Comparison of ENCODE assay signal across 2 cellular contexts in the genomic region with DNA sequence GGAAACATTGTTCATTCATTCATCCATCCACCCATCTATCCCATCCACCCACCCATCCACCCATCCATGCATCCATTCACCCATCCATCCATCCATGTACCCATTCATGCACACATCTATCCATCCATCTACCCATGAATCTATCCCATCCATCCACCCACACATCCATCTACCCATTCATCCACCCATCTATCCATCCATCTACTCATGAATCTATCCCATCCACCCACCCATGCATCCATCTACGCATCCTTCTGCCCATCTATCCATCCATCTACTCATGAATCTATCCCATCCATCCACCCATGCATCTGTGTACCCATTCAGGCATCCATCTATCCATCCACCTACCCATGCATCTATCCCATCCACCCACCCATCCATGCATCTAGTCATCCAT.
TF ChIP-seq lines count a peak whose summit lies in the region.

No MANE protein-coding gene starts in this region.

TF ChIP-seq in HEK293, 187 proteins besides CTCF, POLR2A, EP300 and RAD21:
- TF ChIP-seq ZNF830 (tag by site-specific recombination; IDR thresholded peaks at IDR 0.05; ENCODE audit: low read depth) (no peak), ZNF157 (tag by site-specific recombination; IDR thresholded peaks at IDR 0.05) (no peak), ZNF248 (tag by site-specific recombination; IDR thresholded peaks at IDR 0.05) (0 out of 2 replicates have a peak, but pooled peaks have one; percentile 30), ZNF239 (tag by site-specific recombination; IDR thresholded peaks at IDR 0.05) (0 out of 2 replicates have a peak, but pooled peaks have one; percentile 18), ZNF311 (tag by site-specific recombination; IDR thresholded peaks at IDR 0.05; ENCODE audit: borderline replicate concordance) (peak; percentile 50; the same call in 1 of the 2 replicates), ZNF133 (tag by site-specific recombination; IDR thresholded peaks at IDR 0.05) (peak; percentile 25; the same call in 1 of the 2 replicates), ZBTB20 (tag by site-specific recombination; IDR thresholded peaks at IDR 0.05) (no peak), ZBTB17 (tag by site-specific recombination; IDR thresholded peaks at IDR 0.05) (peak; percentile 100), ZNF366 (tag by site-specific recombination; conservative IDR thresholded peaks at IDR 0.05) (peak; percentile 96), ZNF558 (tag by site-specific recombination; IDR thresholded peaks at IDR 0.05) (no peak), ZNF768 (tag by site-specific recombination; IDR thresholded peaks at IDR 0.05) (no peak), ZBTB48 (tag by site-specific recombination; IDR thresholded peaks at IDR 0.05) (0 out of 2 replicates have a peak, but pooled peaks have one; percentile 15), ZNF169 (tag by site-specific recombination; IDR thresholded peaks at IDR 0.05) (no peak), ZFHX2 (tag by site-specific recombination; conservative IDR thresholded peaks at IDR 0.05) (peak; percentile 63), ZNF677 (tag by site-specific recombination; IDR thresholded peaks at IDR 0.05) (no peak), EGR2 (tag by site-specific recombination; IDR thresholded peaks at IDR 0.05; ENCODE audit: low read depth) (peak; percentile 71)
- TF ChIP-seq, protein P1, sequence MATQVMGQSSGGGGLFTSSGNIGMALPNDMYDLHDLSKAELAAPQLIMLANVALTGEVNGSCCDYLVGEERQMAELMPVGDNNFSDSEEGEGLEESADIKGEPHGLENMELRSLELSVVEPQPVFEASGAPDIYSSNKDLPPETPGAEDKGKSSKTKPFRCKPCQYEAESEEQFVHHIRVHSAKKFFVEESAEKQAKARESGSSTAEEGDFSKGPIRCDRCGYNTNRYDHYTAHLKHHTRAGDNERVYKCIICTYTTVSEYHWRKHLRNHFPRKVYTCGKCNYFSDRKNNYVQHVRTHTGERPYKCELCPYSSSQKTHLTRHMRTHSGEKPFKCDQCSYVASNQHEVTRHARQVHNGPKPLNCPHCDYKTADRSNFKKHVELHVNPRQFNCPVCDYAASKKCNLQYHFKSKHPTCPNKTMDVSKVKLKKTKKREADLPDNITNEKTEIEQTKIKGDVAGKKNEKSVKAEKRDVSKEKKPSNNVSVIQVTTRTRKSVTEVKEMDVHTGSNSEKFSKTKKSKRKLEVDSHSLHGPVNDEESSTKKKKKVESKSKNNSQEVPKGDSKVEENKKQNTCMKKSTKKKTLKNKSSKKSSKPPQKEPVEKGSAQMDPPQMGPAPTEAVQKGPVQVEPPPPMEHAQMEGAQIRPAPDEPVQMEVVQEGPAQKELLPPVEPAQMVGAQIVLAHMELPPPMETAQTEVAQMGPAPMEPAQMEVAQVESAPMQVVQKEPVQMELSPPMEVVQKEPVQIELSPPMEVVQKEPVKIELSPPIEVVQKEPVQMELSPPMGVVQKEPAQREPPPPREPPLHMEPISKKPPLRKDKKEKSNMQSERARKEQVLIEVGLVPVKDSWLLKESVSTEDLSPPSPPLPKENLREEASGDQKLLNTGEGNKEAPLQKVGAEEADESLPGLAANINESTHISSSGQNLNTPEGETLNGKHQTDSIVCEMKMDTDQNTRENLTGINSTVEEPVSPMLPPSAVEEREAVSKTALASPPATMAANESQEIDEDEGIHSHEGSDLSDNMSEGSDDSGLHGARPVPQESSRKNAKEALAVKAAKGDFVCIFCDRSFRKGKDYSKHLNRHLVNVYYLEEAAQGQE (tag by site-specific recombination; IDR thresholded peaks at IDR 0.05), result 0 out of 2 replicates have a peak, but pooled peaks have one; percentile 1
- TF ChIP-seq, protein P2, sequence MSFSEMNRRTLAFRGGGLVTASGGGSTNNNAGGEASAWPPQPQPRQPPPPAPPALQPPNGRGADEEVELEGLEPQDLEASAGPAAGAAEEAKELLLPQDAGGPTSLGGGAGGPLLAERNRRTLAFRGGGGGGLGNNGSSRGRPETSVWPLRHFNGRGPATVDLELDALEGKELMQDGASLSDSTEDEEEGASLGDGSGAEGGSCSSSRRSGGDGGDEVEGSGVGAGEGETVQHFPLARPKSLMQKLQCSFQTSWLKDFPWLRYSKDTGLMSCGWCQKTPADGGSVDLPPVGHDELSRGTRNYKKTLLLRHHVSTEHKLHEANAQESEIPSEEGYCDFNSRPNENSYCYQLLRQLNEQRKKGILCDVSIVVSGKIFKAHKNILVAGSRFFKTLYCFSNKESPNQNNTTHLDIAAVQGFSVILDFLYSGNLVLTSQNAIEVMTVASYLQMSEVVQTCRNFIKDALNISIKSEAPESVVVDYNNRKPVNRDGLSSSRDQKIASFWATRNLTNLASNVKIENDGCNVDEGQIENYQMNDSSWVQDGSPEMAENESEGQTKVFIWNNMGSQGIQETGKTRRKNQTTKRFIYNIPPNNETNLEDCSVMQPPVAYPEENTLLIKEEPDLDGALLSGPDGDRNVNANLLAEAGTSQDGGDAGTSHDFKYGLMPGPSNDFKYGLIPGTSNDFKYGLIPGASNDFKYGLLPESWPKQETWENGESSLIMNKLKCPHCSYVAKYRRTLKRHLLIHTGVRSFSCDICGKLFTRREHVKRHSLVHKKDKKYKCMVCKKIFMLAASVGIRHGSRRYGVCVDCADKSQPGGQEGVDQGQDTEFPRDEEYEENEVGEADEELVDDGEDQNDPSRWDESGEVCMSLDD (tag by site-specific recombination; IDR thresholded peaks at IDR 0.05), result no peak
TF ChIP-seq in HEK293: peak in this region for 10.

TF ChIP-seq in K562, 482 proteins besides CTCF, POLR2A, EP300 and RAD21:
- TF ChIP-seq HDAC1 (IDR thresholded peaks at IDR 0.05) (0 out of 4 replicates have a peak, but pooled peaks of 1 of the 2 experiments have one; percentile 16), PHF8 (IDR thresholded peaks at IDR 0.05; ENCODE audit: borderline replicate concordance, low read length) (no peak), ARHGAP35 (IDR thresholded peaks at IDR 0.05; ENCODE audit: partially characterized antibody) (peak; percentile 30), RCOR1 (IDR thresholded peaks at IDR 0.05; ENCODE audit: borderline replicate concordance in 1 of 2, low read depth in 2 of 2, low read length in 2 of 2) (no peak), CTBP1 (IDR thresholded peaks at IDR 0.05; ENCODE audit: borderline replicate concordance) (no peak), EHMT2 (IDR thresholded peaks at IDR 0.05) (peak; percentile 49; the same call in 1 of the 2 replicates)
- TF ChIP-seq, protein P3, sequence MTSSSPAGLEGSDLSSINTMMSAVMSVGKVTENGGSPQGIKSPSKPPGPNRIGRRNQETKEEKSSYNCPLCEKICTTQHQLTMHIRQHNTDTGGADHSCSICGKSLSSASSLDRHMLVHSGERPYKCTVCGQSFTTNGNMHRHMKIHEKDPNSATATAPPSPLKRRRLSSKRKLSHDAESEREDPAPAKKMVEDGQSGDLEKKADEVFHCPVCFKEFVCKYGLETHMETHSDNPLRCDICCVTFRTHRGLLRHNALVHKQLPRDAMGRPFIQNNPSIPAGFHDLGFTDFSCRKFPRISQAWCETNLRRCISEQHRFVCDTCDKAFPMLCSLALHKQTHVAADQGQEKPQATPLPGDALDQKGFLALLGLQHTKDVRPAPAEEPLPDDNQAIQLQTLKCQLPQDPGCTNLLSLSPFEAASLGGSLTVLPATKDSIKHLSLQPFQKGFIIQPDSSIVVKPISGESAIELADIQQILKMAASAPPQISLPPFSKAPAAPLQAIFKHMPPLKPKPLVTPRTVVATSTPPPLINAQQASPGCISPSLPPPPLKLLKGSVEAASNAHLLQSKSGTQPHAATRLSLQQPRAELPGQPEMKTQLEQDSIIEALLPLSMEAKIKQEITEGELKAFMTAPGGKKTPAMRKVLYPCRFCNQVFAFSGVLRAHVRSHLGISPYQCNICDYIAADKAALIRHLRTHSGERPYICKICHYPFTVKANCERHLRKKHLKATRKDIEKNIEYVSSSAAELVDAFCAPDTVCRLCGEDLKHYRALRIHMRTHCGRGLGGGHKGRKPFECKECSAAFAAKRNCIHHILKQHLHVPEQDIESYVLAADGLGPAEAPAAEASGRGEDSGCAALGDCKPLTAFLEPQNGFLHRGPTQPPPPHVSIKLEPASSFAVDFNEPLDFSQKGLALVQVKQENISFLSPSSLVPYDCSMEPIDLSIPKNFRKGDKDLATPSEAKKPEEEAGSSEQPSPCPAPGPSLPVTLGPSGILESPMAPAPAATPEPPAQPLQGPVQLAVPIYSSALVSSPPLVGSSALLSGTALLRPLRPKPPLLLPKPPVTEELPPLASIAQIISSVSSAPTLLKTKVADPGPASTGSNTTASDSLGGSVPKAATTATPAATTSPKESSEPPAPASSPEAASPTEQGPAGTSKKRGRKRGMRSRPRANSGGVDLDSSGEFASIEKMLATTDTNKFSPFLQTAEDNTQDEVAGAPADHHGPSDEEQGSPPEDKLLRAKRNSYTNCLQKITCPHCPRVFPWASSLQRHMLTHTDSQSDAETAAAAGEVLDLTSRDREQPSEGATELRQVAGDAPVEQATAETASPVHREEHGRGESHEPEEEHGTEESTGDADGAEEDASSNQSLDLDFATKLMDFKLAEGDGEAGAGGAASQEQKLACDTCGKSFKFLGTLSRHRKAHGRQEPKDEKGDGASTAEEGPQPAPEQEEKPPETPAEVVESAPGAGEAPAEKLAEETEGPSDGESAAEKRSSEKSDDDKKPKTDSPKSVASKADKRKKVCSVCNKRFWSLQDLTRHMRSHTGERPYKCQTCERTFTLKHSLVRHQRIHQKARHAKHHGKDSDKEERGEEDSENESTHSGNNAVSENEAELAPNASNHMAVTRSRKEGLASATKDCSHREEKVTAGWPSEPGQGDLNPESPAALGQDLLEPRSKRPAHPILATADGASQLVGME (CRISPR knock-in tag; IDR thresholded peaks at IDR 0.05), result no peak
- TF ChIP-seq, protein P4, sequence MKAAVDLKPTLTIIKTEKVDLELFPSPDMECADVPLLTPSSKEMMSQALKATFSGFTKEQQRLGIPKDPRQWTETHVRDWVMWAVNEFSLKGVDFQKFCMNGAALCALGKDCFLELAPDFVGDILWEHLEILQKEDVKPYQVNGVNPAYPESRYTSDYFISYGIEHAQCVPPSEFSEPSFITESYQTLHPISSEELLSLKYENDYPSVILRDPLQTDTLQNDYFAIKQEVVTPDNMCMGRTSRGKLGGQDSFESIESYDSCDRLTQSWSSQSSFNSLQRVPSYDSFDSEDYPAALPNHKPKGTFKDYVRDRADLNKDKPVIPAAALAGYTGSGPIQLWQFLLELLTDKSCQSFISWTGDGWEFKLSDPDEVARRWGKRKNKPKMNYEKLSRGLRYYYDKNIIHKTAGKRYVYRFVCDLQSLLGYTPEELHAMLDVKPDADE (conservative IDR thresholded peaks at IDR 0.05; ENCODE audit: control insufficient read depth, low read depth, low read length), result no peak
TF ChIP-seq in K562: peak in this region for 3.
